11 cellular contexts compared by ENCODE assay signal in genomic region chr1:244920911-244921310, GRCh38. TPM values are rescaled to one million over a fixed set of nuclear protein-coding genes. Genes with fewer than 3 reads are reported as not detected.
DNase-seq lines count a peak whose midpoint lies in the region; ATAC-seq, FAIRE-seq and TF ChIP-seq lines count a peak whose summit lies in the region.
"Had no signal": no experiment of that assay in that cellular context is flagged by ENCODE, and none has a peak within 500 bp of the region (broad histone marks: within the 10 kb centered on the region; RNA-seq: fewer than 3 reads in every experiment).

No MANE protein-coding gene starts in this region.

- H3K27ac ChIP-seq in upper lobe of right lung (no peak overlapping the region), spleen (no peak overlapping the region), HepG2 (ENCODE audit: extremely low read length, insufficient read depth, low read length) (no peak overlapping the region)
- H3K27ac ChIP-seq: neutrophil had no signal

- TF ChIP-seq RAD21 in HepG2 (CRISPR knock-in tag; IDR thresholded peaks at IDR 0.05) = no peak

- intact Hi-C loops in left ventricle myocardium superior (cut with micrococcal nuclease) (no loop called here), Right ventricle myocardium inferior (cut with DNase I) (no loop called here), upper lobe of right lung (cut with DNase I) (no loop called here), spleen (cut with DNase I; ENCODE audit: low total_unique reads) (no loop called here), HepG2 (cut with micrococcal nuclease; ENCODE audit: unreplicated experiment) (no loop called here)

- H3K4me2 ChIP-seq in HepG2 (ENCODE audit: low read depth, low read length) = no peak overlapping the region

- no peak overlapping the region for H3K9ac ChIP-seq in HepG2 (ENCODE audit: insufficient read depth, low read depth, low read length)

- DNase-seq in left ventricle myocardium superior (no peak), Right ventricle myocardium inferior (ENCODE audit: missing footprints) (no peak), NOMO-1 (lab: John Stamatoyannopoulos, UW; ENCODE audit: unreplicated experiment in 2 of 2) (peak; percentile 91 to 99), upper lobe of right lung (no peak), midbrain (lab: John Stamatoyannopoulos, UW) (no peak), spleen (no peak), HepG2 (ENCODE audit: low spot score) (no peak)
- DNase-seq: glutamatergic neuron, NCI-H2081 had no signal

- WGBS in spleen, 5 donors = 23 to 47% (median 34%) methylated on average over 3 of the region's 3 CpGs
- 34% methylated on average over 3 of the region's 3 CpGs for WGBS in HepG2 (ENCODE audit: low lambda C conversion rate)

- peak; percentile 64 for ATAC-seq in left ventricle myocardium superior
- ATAC-seq in Right ventricle myocardium inferior = no peak
- peak; percentile 74 for ATAC-seq in HG02973 (IDR thresholded peaks at IDR 0.05; ENCODE audit: unreplicated experiment)
- ATAC-seq in upper lobe of right lung = peak; percentile 58
- no peak for ATAC-seq in HepG2

- no peak overlapping the region for H2AFZ ChIP-seq in HepG2 (ENCODE audit: low read length)

- no peaks in the 10 kb centered on the region for H4K20me1 ChIP-seq in HepG2 (ENCODE audit: insufficient read depth, low read length)

- in situ Hi-C loops in HepG2 (cut with HindIII; ENCODE audit: extremely low pct_ligation_motif_present, low pct_unique_long_range_greater_than_20kb) = no loop called here

- no peak for TF ChIP-seq EP300 in HepG2 (IDR thresholded peaks at IDR 0.05; ENCODE audit: low read depth in 2 of 2, low read length in 2 of 2)
- no peak for TF ChIP-seq EP300 in HepG2 (CRISPR knock-in tag; IDR thresholded peaks at IDR 0.05; ENCODE audit: borderline replicate concordance)

- no peaks in the 10 kb centered on the region for H3K9me3 ChIP-seq in upper lobe of right lung
- H3K9me3 ChIP-seq in spleen = no peaks in the 10 kb centered on the region
- no peaks in the 10 kb centered on the region for H3K9me3 ChIP-seq in HepG2 (ENCODE audit: low read length)
- H3K9me3 ChIP-seq: neutrophil had no signal

- TF ChIP-seq CTCF in upper lobe of right lung (IDR thresholded peaks at IDR 0.05) (no peak), spleen (IDR thresholded peaks at IDR 0.05 in 8 of 11, conservative IDR thresholded peaks at IDR 0.05 in 3 of 11) (no peak), HepG2 (CRISPR knock-in tag; IDR thresholded peaks at IDR 0.05) (no peak)

- no peaks in the 10 kb centered on the region for H3K79me2 ChIP-seq in HepG2 (ENCODE audit: insufficient read depth, low read length)

- TF ChIP-seq POLR2A in spleen (IDR thresholded peaks at IDR 0.05) (no peak), HepG2 (IDR thresholded peaks at IDR 0.05; ENCODE audit: insufficient read depth in 1 of 2, low read depth in 2 of 2, low read length in 2 of 2) (no peak)

- peaks cover 11% of the 10 kb centered on the region for H3K27me3 ChIP-seq in upper lobe of right lung
- H3K27me3 ChIP-seq in spleen (replicated peaks in 1 of 7) = peaks cover 0 to 20% (median 0%) of the 10 kb centered on the region in 7 donors
- peaks cover 0 to 39% of the 10 kb centered on the region in 2 experiments; a peak in 3 of 5 replicates for H3K27me3 ChIP-seq in HepG2 (ENCODE audit: control insufficient read depth in 1 of 2, insufficient read depth in 2 of 2, low read length in 2 of 2)

- no TSS peak for BruUV-seq in HepG2 (replicated peaks; lab: Mats Ljungman, UMichigan)

- H3K4me3 ChIP-seq in upper lobe of right lung = no peak overlapping the region
- H3K4me3 ChIP-seq in spleen = no peak overlapping the region
- H3K4me3 ChIP-seq in HepG2 (replicated peaks in 1 of 3; ENCODE audit: insufficient read depth in 1 of 3, low read depth in 2 of 3, low read length in 3 of 3) = no peak overlapping the region

- CTCF ChIA-PET in HepG2 (lab: Yijun Ruan, JAX; ENCODE audit: low intra/inter-chr PET ratio, low total read pairs) = no interaction called here

- FAIRE-seq in HepG2 (lab: Jason Lieb, UNC) = no peak

- POLR2A ChIA-PET in HepG2 (lab: Yijun Ruan, JAX) = no interaction called here

- peaks cover 7% of the 10 kb centered on the region for H3K4me1 ChIP-seq in upper lobe of right lung
- H3K4me1 ChIP-seq in spleen = peaks cover 5 to 39% (median 23%) of the 10 kb centered on the region in 6 donors
- peaks cover 8% of the 10 kb centered on the region for H3K4me1 ChIP-seq in HepG2 (ENCODE audit: insufficient read depth, low read length)

- no peaks in the 10 kb centered on the region for H3K36me3 ChIP-seq in upper lobe of right lung
- H3K36me3 ChIP-seq in spleen = no peaks in the 10 kb centered on the region
- no peaks in the 10 kb centered on the region for H3K36me3 ChIP-seq in HepG2 (replicated peaks in 1 of 2; ENCODE audit: control insufficient read depth in 1 of 2, insufficient read depth in 2 of 2, low read length in 2 of 2)
- H3K36me3 ChIP-seq: neutrophil had no signal

TF ChIP-seq in HepG2, 621 proteins besides CTCF, POLR2A, EP300 and RAD21 (continues in another document):
- TF ChIP-seq NFE2 (CRISPR knock-in tag; IDR thresholded peaks at IDR 0.05) = no peak
- no peak for TF ChIP-seq SNAPC4 (CRISPR knock-in tag; IDR thresholded peaks at IDR 0.05)
- TF ChIP-seq ADNP (CRISPR knock-in tag; IDR thresholded peaks at IDR 0.05) = no peak
- TF ChIP-seq NFE2L1 (CRISPR knock-in tag; IDR thresholded peaks at IDR 0.05; ENCODE audit: borderline replicate concordance) = no peak
- no peak for TF ChIP-seq ZBTB20 (CRISPR knock-in tag; IDR thresholded peaks at IDR 0.05; ENCODE audit: borderline replicate concordance, low read depth)
- no peak for TF ChIP-seq HOXA9 (CRISPR knock-in tag; IDR thresholded peaks at IDR 0.05; ENCODE audit: borderline replicate concordance)
- no peak for TF ChIP-seq ZNF615 (CRISPR knock-in tag; IDR thresholded peaks at IDR 0.05; ENCODE audit: borderline replicate concordance)

RNA-seq across cellular contexts. Expression of gene HNRNPU, which starts 56.6 kb away (rescaled TPM):
- total RNA-seq in left ventricle myocardium superior = 183 TPM
- 165 TPM for total RNA-seq in Right ventricle myocardium inferior
- total RNA-seq in upper lobe of right lung = 273 TPM
- total RNA-seq in spleen = 100 to 1,000 TPM; 279 to 457 (median 350) TPM
- 100 to 1,000 TPM; 121 to 156 (median 153) TPM for polyA plus RNA-seq in spleen
- 508 and 657 TPM in 2 replicates for total RNA-seq in HepG2 (2016; rRNA removed; fragmentation: Illumina TruSeq; extraction: Trizol)
- total RNA-seq in HepG2 (2016; cell fraction: cytosol; rRNA removed; fragmentation: Illumina TruSeq; extraction: Trizol; ENCODE audit: low read depth) = 36.7 and 41.2 TPM in 2 replicates
- total RNA-seq in HepG2 (2016; cell fraction: insoluble cytoplasmic fraction; rRNA removed; fragmentation: Illumina TruSeq; extraction: Trizol) = 513 and 625 TPM in 2 replicates
- 92.2 and 116 TPM in 2 replicates for total RNA-seq in HepG2 (2016; cell fraction: membrane; rRNA removed; fragmentation: Illumina TruSeq; extraction: Trizol)
- total RNA-seq in HepG2 (2016; cell fraction: nucleus; rRNA removed; fragmentation: Illumina TruSeq; extraction: Trizol) = 356 and 374 TPM in 2 replicates
- polyA plus RNA-seq in HepG2 (2011; rRNA removed) = 87.9 and 101 TPM in 2 replicates
- 51.0 and 69.9 TPM in 2 replicates for polyA plus RNA-seq in HepG2 (2011; cell fraction: cytosol; rRNA removed)
- 74.8 and 100.0 TPM in 2 replicates for polyA plus RNA-seq in HepG2 (2011; cell fraction: nucleus; rRNA removed)
- polyA plus RNA-seq in HepG2 (2012) = 171 and 263 TPM in 2 replicates
- polyA plus RNA-seq in HepG2 (2016; cell fraction: cytosol; fragmentation: Illumina TruSeq; extraction: Trizol; ENCODE audit: low read depth) = 19.0 and 23.4 TPM in 2 replicates
- 629 and 634 TPM in 2 replicates for polyA plus RNA-seq in HepG2 (2016; cell fraction: insoluble cytoplasmic fraction; fragmentation: Illumina TruSeq; extraction: Trizol; ENCODE audit: low read depth)
- 53.4 and 62.4 TPM in 2 replicates for polyA plus RNA-seq in HepG2 (2016; cell fraction: membrane; fragmentation: Illumina TruSeq; extraction: Trizol; ENCODE audit: low read depth)
- 455 and 473 TPM in 2 replicates for polyA plus RNA-seq in HepG2 (2016; cell fraction: nucleus; fragmentation: Illumina TruSeq; extraction: Trizol; ENCODE audit: insufficient read depth, low read depth)
- 81.5 and 284 TPM in 2 replicates for polyA minus RNA-seq in HepG2 (2011; rRNA and poly(A)+ RNA removed; ENCODE audit: low replicate concordance)
- 160 and 172 TPM in 2 replicates for polyA minus RNA-seq in HepG2 (2011; cell fraction: cytosol; rRNA and poly(A)+ RNA removed)
- 231 and 261 TPM in 2 replicates for polyA minus RNA-seq in HepG2 (2011; cell fraction: nucleus; rRNA and poly(A)+ RNA removed)

Comparison
In these comparisons a context has a peak if more than half of its experiments do, and no peak if none do; other contexts are left out.
1. ATAC-seq: peak in left ventricle myocardium superior (single experiment), HG02973 (single experiment) and upper lobe of right lung (single experiment); none in Right ventricle myocardium inferior (single experiment) and HepG2 (single experiment).
2. DNase-seq: peak in NOMO-1 (2 of 2); none in left ventricle myocardium superior (single experiment), Right ventricle myocardium inferior (single experiment), upper lobe of right lung (single experiment), midbrain (single experiment), spleen (single experiment) and HepG2 (single experiment).